ENCODE assay signal across 1 cellular context in genomic region chr6:42879372-42880239, GRCh38.
TF ChIP-seq lines count a peak whose summit lies in the region.

Gene RPL7L1 (plus strand): TSS chr6:42879616. CDS start chr6:42879911, 295 bp downstream.

TF ChIP-seq in HepG2, 621 proteins besides CTCF, POLR2A, EP300 and RAD21 (continued from another document and continues in another):
- TF ChIP-seq MLX (CRISPR knock-in tag; IDR thresholded peaks at IDR 0.05) (peak; percentile 1; the same call in 1 of the 2 replicates), ATM (IDR thresholded peaks at IDR 0.05; ENCODE audit: borderline replicate concordance) (no peak), BCLAF1 (IDR thresholded peaks at IDR 0.05) (no peak), TAF1 (CRISPR knock-in tag; IDR thresholded peaks at IDR 0.05) (peak; percentile 98), ZNF335 (CRISPR knock-in tag; IDR thresholded peaks at IDR 0.05) (peak; percentile 93), ATF7-NPFF (CRISPR knock-in tag; IDR thresholded peaks at IDR 0.05; ENCODE audit: low read depth) (peak; percentile 58), SCMH1 (CRISPR knock-in tag; IDR thresholded peaks at IDR 0.05; ENCODE audit: borderline replicate concordance) (no peak), ZSCAN25 (CRISPR knock-in tag; IDR thresholded peaks at IDR 0.05) (no peak; the same call in 1 of the 2 replicates), MATR3 (CRISPR knock-in tag; IDR thresholded peaks at IDR 0.05) (no peak), ZNF367 (CRISPR knock-in tag; IDR thresholded peaks at IDR 0.05; ENCODE audit: borderline replicate concordance) (no peak), SALL2 (CRISPR knock-in tag; IDR thresholded peaks at IDR 0.05) (peak; percentile 80), SMYD3 (CRISPR knock-in tag; IDR thresholded peaks at IDR 0.05) (no peak), PRMT3 (CRISPR knock-in tag; IDR thresholded peaks at IDR 0.05; ENCODE audit: borderline replicate concordance, low read depth) (no peak), ZNF484 (CRISPR knock-in tag; IDR thresholded peaks at IDR 0.05; ENCODE audit: borderline replicate concordance, low read depth) (no peak), ZNF766 (CRISPR knock-in tag; IDR thresholded peaks at IDR 0.05; ENCODE audit: borderline replicate concordance) (peak; percentile 91; the same call in 1 of the 2 replicates), IRX3 (CRISPR knock-in tag; IDR thresholded peaks at IDR 0.05; ENCODE audit: borderline replicate concordance, low read depth) (no peak), ZNF614 (CRISPR knock-in tag; IDR thresholded peaks at IDR 0.05; ENCODE audit: borderline replicate concordance) (peak; percentile 73; the same call in 1 of the 2 replicates), ZNF354B (CRISPR knock-in tag; IDR thresholded peaks at IDR 0.05) (no peak), ZNF251 (CRISPR knock-in tag; IDR thresholded peaks at IDR 0.05) (peak; percentile 49; the same call in 1 of the 2 replicates), ZBTB7B (CRISPR knock-in tag; IDR thresholded peaks at IDR 0.05) (peak; percentile 70; the same call in 1 of the 2 replicates), ZBTB20 (CRISPR knock-in tag; IDR thresholded peaks at IDR 0.05; ENCODE audit: borderline replicate concordance, low read depth) (peak; percentile 86; the same call in 1 of the 2 replicates), FOXK2 (IDR thresholded peaks at IDR 0.05) (peak; percentile 94), ZNF746 (CRISPR knock-in tag; IDR thresholded peaks at IDR 0.05) (peak; percentile 18), ZNF713 (CRISPR knock-in tag; IDR thresholded peaks at IDR 0.05) (peak; percentile 94; the same call in 1 of the 2 replicates), NFE2 (CRISPR knock-in tag; IDR thresholded peaks at IDR 0.05) (0 out of 2 replicates have a peak, but pooled peaks have one; percentile 13), NRL (CRISPR knock-in tag; IDR thresholded peaks at IDR 0.05; ENCODE audit: borderline replicate concordance) (no peak; the same call in 1 of the 2 replicates), ZFX (CRISPR knock-in tag; IDR thresholded peaks at IDR 0.05; ENCODE audit: low read depth) (peak; percentile 96), ZNF577 (CRISPR knock-in tag; IDR thresholded peaks at IDR 0.05; ENCODE audit: borderline replicate concordance, low read depth) (no peak), NFIC (IDR thresholded peaks at IDR 0.05; ENCODE audit: low read length) (peak; percentile 81), ZNF142 (CRISPR knock-in tag; IDR thresholded peaks at IDR 0.05) (peak; percentile 70; the same call in 1 of the 2 replicates), TOE1 (CRISPR knock-in tag; IDR thresholded peaks at IDR 0.05) (no peak; the same call in 1 of the 2 replicates), JUNB (CRISPR knock-in tag; IDR thresholded peaks at IDR 0.05; ENCODE audit: borderline replicate concordance) (no peak), ZNF17 (CRISPR knock-in tag; IDR thresholded peaks at IDR 0.05) (no peak; the same call in 1 of the 2 replicates), KAT2B (IDR thresholded peaks at IDR 0.05; ENCODE audit: borderline replicate concordance, low read depth, low read length) (no peak), ZNF598 (CRISPR knock-in tag; IDR thresholded peaks at IDR 0.05; ENCODE audit: borderline replicate concordance) (peak; percentile 57; the same call in 1 of the 2 replicates)
- TF ChIP-seq, protein P1, sequence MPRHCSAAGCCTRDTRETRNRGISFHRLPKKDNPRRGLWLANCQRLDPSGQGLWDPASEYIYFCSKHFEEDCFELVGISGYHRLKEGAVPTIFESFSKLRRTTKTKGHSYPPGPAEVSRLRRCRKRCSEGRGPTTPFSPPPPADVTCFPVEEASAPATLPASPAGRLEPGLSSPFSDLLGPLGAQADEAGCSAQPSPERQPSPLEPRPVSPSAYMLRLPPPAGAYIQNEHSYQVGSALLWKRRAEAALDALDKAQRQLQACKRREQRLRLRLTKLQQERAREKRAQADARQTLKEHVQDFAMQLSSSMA (CRISPR knock-in tag; IDR thresholded peaks at IDR 0.05), result peak; percentile 96
- TF ChIP-seq, protein P2, sequence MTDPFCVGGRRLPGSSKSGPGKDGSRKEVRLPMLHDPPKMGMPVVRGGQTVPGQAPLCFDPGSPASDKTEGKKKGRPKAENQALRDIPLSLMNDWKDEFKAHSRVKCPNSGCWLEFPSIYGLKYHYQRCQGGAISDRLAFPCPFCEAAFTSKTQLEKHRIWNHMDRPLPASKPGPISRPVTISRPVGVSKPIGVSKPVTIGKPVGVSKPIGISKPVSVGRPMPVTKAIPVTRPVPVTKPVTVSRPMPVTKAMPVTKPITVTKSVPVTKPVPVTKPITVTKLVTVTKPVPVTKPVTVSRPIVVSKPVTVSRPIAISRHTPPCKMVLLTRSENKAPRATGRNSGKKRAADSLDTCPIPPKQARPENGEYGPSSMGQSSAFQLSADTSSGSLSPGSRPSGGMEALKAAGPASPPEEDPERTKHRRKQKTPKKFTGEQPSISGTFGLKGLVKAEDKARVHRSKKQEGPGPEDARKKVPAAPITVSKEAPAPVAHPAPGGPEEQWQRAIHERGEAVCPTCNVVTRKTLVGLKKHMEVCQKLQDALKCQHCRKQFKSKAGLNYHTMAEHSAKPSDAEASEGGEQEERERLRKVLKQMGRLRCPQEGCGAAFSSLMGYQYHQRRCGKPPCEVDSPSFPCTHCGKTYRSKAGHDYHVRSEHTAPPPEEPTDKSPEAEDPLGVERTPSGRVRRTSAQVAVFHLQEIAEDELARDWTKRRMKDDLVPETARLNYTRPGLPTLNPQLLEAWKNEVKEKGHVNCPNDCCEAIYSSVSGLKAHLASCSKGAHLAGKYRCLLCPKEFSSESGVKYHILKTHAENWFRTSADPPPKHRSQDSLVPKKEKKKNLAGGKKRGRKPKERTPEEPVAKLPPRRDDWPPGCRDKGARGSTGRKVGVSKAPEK (CRISPR knock-in tag; IDR thresholded peaks at IDR 0.05; ENCODE audit: borderline replicate concordance), result peak; percentile 83; the same call in 1 of the 2 replicates
- TF ChIP-seq, protein P3, sequence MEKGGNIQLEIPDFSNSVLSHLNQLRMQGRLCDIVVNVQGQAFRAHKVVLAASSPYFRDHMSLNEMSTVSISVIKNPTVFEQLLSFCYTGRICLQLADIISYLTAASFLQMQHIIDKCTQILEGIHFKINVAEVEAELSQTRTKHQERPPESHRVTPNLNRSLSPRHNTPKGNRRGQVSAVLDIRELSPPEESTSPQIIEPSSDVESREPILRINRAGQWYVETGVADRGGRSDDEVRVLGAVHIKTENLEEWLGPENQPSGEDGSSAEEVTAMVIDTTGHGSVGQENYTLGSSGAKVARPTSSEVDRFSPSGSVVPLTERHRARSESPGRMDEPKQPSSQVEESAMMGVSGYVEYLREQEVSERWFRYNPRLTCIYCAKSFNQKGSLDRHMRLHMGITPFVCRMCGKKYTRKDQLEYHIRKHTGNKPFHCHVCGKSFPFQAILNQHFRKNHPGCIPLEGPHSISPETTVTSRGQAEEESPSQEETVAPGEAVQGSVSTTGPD (CRISPR knock-in tag; IDR thresholded peaks at IDR 0.05), result no peak
- TF ChIP-seq, protein P4, sequence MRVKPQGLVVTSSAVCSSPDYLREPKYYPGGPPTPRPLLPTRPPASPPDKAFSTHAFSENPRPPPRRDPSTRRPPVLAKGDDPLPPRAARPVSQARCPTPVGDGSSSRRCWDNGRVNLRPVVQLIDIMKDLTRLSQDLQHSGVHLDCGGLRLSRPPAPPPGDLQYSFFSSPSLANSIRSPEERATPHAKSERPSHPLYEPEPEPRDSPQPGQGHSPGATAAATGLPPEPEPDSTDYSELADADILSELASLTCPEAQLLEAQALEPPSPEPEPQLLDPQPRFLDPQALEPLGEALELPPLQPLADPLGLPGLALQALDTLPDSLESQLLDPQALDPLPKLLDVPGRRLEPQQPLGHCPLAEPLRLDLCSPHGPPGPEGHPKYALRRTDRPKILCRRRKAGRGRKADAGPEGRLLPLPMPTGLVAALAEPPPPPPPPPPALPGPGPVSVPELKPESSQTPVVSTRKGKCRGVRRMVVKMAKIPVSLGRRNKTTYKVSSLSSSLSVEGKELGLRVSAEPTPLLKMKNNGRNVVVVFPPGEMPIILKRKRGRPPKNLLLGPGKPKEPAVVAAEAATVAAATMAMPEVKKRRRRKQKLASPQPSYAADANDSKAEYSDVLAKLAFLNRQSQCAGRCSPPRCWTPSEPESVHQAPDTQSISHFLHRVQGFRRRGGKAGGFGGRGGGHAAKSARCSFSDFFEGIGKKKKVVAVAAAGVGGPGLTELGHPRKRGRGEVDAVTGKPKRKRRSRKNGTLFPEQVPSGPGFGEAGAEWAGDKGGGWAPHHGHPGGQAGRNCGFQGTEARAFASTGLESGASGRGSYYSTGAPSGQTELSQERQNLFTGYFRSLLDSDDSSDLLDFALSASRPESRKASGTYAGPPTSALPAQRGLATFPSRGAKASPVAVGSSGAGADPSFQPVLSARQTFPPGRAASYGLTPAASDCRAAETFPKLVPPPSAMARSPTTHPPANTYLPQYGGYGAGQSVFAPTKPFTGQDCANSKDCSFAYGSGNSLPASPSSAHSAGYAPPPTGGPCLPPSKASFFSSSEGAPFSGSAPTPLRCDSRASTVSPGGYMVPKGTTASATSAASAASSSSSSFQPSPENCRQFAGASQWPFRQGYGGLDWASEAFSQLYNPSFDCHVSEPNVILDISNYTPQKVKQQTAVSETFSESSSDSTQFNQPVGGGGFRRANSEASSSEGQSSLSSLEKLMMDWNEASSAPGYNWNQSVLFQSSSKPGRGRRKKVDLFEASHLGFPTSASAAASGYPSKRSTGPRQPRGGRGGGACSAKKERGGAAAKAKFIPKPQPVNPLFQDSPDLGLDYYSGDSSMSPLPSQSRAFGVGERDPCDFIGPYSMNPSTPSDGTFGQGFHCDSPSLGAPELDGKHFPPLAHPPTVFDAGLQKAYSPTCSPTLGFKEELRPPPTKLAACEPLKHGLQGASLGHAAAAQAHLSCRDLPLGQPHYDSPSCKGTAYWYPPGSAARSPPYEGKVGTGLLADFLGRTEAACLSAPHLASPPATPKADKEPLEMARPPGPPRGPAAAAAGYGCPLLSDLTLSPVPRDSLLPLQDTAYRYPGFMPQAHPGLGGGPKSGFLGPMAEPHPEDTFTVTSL (CRISPR knock-in tag; IDR thresholded peaks at IDR 0.05; ENCODE audit: borderline replicate concordance), result no peak
